ENCODE assay signal across 14 cellular contexts in the genomic region with DNA sequence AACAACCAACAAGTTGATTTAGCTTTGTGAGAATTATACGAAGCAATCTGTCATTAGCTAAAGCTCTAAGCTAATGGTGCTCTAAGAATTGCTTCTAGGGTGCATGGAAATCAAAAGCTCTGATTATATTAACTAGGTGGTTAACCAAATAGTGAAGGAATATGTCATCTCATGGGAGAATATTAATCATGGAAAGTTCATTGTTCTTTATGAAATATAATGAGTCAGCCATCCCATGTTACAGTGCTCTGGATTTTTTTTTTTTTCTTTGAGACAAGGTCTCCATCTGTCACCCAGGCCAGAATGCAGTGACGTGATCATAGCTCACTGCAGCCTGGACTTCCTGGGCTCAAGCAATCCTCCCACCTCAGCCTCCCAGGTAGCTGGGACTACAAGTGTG. TPM values are rescaled to one million over a fixed set of nuclear protein-coding genes. Genes with fewer than 3 reads are reported as not detected.
DNase-seq lines count a peak whose midpoint lies in the region; ATAC-seq lines count a peak whose summit lies in the region.
"Had no signal": no experiment of that assay in that cellular context is flagged by ENCODE, and none has a peak within 500 bp of the region (broad histone marks: within the 10 kb centered on the region; RNA-seq: fewer than 3 reads in every experiment).

No MANE protein-coding gene starts in this region.

- no peaks in the 10 kb centered on the region for H3K36me3 Mint-ChIP-seq in activated naive CD8-positive, alpha-beta T cell treated with anti-CD3 and anti-CD28 coated beads, Interleukin-2, amount 50 U/mL, for 24 hours (ENCODE audit: low read depth)
- H3K36me3 Mint-ChIP-seq: CD8-positive, alpha-beta memory T cell had no signal

- DNase-seq in DMS 273 (lab: John Stamatoyannopoulos, UW; ENCODE audit: unreplicated experiment) (peak; percentile 0), DMS 273 treated with DMSO at 0.1 percent for 48 hours (lab: John Stamatoyannopoulos, UW) (no peak), RKO (ENCODE audit: low spot score) (peak; percentile 36), dermis blood vessel endothelial cell (peak; percentile 16), iris pigment epithelial cell (ENCODE audit: low read depth) (peak; percentile 26), SKM-1 treated with dmso at 0.1 percent for 144 hours (lab: John Stamatoyannopoulos, UW; ENCODE audit: unreplicated experiment) (no peak), inferior parietal cortex (ENCODE audit: extremely low spot score) (no peak)
- no peak for DNase-seq in activated naive CD8-positive, alpha-beta T cell treated with anti-CD3 and anti-CD28 coated beads, Interleukin-2, amount 50 U/mL, for 24 hours
- DNase-seq: CD8-positive, alpha-beta memory T cell; NCI-H146; NCI-H345; NCI-H774; Peyer's patch; SW 1271 had no signal

- no peak overlapping the region for H3K4me3 Mint-ChIP-seq in activated naive CD8-positive, alpha-beta T cell treated with anti-CD3 and anti-CD28 coated beads, Interleukin-2, amount 50 U/mL, for 24 hours
- H3K4me3 Mint-ChIP-seq: CD8-positive, alpha-beta memory T cell had no signal

- peaks cover 3% of the 10 kb centered on the region for H3K9me3 Mint-ChIP-seq in activated naive CD8-positive, alpha-beta T cell treated with anti-CD3 and anti-CD28 coated beads, Interleukin-2, amount 50 U/mL, for 24 hours
- H3K9me3 Mint-ChIP-seq: CD8-positive, alpha-beta memory T cell had no signal

- no peaks in the 10 kb centered on the region for H3K4me1 Mint-ChIP-seq in activated naive CD8-positive, alpha-beta T cell treated with anti-CD3 and anti-CD28 coated beads, Interleukin-2, amount 50 U/mL, for 24 hours
- H3K4me1 Mint-ChIP-seq: CD8-positive, alpha-beta memory T cell had no signal

- no peak for ATAC-seq in activated naive CD8-positive, alpha-beta T cell treated with anti-CD3 and anti-CD28 coated beads, Interleukin-2, amount 50 U/mL, for 24 hours

- no peaks in the 10 kb centered on the region for H3K27me3 Mint-ChIP-seq in activated naive CD8-positive, alpha-beta T cell treated with anti-CD3 and anti-CD28 coated beads, Interleukin-2, amount 50 U/mL, for 24 hours
- H3K27me3 Mint-ChIP-seq: CD8-positive, alpha-beta memory T cell had no signal

- no peak overlapping the region for H3K27ac Mint-ChIP-seq in activated naive CD8-positive, alpha-beta T cell treated with anti-CD3 and anti-CD28 coated beads, Interleukin-2, amount 50 U/mL, for 24 hours
- H3K27ac Mint-ChIP-seq: CD8-positive, alpha-beta memory T cell had no signal

RNA-seq across cellular contexts. Expression of a gene that starts 10.5 kb away (rescaled TPM):
- not detected in 2 replicates for total RNA-seq in dermis blood vessel endothelial cell
- total RNA-seq: CD8-positive, alpha-beta memory T cell; Peyer's patch had no signal

Comparison
In these comparisons a context has a peak if more than half of its experiments do, and no peak if none do; other contexts are left out.
1. DNase-seq: peak in DMS 273 (single experiment), RKO (single experiment), dermis blood vessel endothelial cell (single experiment) and iris pigment epithelial cell (single experiment); none in DMS 273 treated with DMSO at 0.1 percent for 48 hours (single experiment), SKM-1 treated with dmso at 0.1 percent for 144 hours (single experiment), inferior parietal cortex (single experiment) and activated naive CD8-positive, alpha-beta T cell treated with anti-CD3 and anti-CD28 coated beads, Interleukin-2, amount 50 U/mL, for 24 hours (single experiment).